In the genomic region with DNA sequence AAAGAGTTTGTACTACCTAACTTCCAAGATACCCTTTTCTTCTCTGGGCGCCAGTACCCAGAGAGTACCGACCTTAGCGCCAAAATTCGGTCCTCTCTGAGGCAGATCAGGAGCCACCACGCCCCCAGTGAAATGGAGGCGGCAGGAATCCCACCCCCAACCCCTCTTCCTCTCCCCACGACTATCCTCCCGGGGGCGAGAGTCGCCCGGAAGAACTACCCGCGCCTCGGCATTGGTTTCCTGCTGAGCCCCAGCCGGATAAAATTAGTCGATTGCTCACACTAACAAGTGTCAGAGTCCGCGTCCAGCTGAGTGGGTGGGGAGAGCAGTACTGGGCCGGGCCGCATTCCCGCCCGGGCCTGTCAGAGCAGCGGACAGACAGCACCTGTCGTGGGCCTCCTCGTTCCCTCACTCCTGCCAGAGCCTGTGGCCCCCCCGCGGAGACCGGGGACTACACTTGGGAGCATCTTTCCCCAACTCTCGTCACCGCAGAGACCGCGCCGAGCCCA, we compare ENCODE assay signal across 8 cellular contexts.
DNase-seq lines count a peak whose midpoint lies in the region; ATAC-seq and TF ChIP-seq lines count a peak whose summit lies in the region.

No MANE protein-coding gene starts in this region.

- no peak for TF ChIP-seq POLR2A in testis (IDR thresholded peaks at IDR 0.05)

- peak overlapping the region; percentile 52 to 87 (median 67) for H3K27ac Mint-ChIP-seq in CD4-positive, CD25-positive, alpha-beta regulatory T cell
- H3K27ac Mint-ChIP-seq in activated T-cell treated with anti-CD3 and anti-CD28 coated beads, Interleukin-2, amount 50 U/mL, for 24 hours = peak overlapping the region; percentile 89

- peak overlapping the region; percentile 41 for H3K4me3 ChIP-seq in CD4-positive, CD25-positive, alpha-beta regulatory T cell (ENCODE audit: low read depth, low read length)
- peak overlapping the region; percentile 43 to 52 for H3K4me3 ChIP-seq in esophagus (ENCODE audit: low read depth in 1 of 2, low read length in 2 of 2)
- peak overlapping the region; percentile 39 to 60 for H3K4me3 ChIP-seq in muscle layer of colon (ENCODE audit: low read depth in 1 of 2, low read length in 2 of 2)
- peak overlapping the region; percentile 32 to 56 for H3K4me3 ChIP-seq in testis

- peaks cover 7% of the 10 kb centered on the region for H3K27me3 Mint-ChIP-seq in CD4-positive, CD25-positive, alpha-beta regulatory T cell
- H3K27me3 Mint-ChIP-seq in activated T-cell treated with anti-CD3 and anti-CD28 coated beads, Interleukin-2, amount 50 U/mL, for 24 hours = peaks cover 43% of the 10 kb centered on the region

- peaks cover 10% of the 10 kb centered on the region for H3K4me1 ChIP-seq in CD4-positive, CD25-positive, alpha-beta regulatory T cell (ENCODE audit: control insufficient read depth, insufficient read depth, low read length, poor library complexity, severe bottlenecking)
- peaks cover 0 to 2% of the 10 kb centered on the region in 2 donors for H3K4me1 ChIP-seq in esophagus (ENCODE audit: control insufficient read depth in 2 of 2, insufficient read depth in 2 of 2, low read length in 1 of 2)
- H3K4me1 ChIP-seq in muscle layer of colon (ENCODE audit: insufficient read depth, low read length) = peaks cover 4% of the 10 kb centered on the region
- no peaks in the 10 kb centered on the region for H3K4me1 ChIP-seq in testis

- peak overlapping the region; percentile 41 for H3K27ac ChIP-seq in CD4-positive, CD25-positive, alpha-beta regulatory T cell (ENCODE audit: insufficient read depth, low read length, poor library complexity, severe bottlenecking)
- peak overlapping the region; percentile 36 to 85 for H3K27ac ChIP-seq in esophagus (ENCODE audit: low read depth in 2 of 2, low read length in 1 of 2)
- peak overlapping the region; percentile 87 for H3K27ac ChIP-seq in muscle layer of colon (ENCODE audit: low read depth, low read length)
- peak overlapping the region; percentile 70 to 84 for H3K27ac ChIP-seq in testis

- peaks cover 0 to 22% (median 2%) of the 10 kb centered on the region in 4 donors for H3K4me1 Mint-ChIP-seq in CD4-positive, CD25-positive, alpha-beta regulatory T cell
- H3K4me1 Mint-ChIP-seq in activated T-cell treated with anti-CD3 and anti-CD28 coated beads, Interleukin-2, amount 50 U/mL, for 24 hours (ENCODE audit: low read depth) = peaks cover 35% of the 10 kb centered on the region

- H3K27me3 ChIP-seq in CD4-positive, CD25-positive, alpha-beta regulatory T cell (ENCODE audit: control insufficient read depth, insufficient read depth, low read length) = no peaks in the 10 kb centered on the region
- peaks cover 0 to 5% of the 10 kb centered on the region in 2 donors for H3K27me3 ChIP-seq in esophagus (ENCODE audit: control insufficient read depth in 1 of 2, insufficient read depth in 2 of 2, low read length in 2 of 2)
- peaks cover 4 to 17% of the 10 kb centered on the region in 2 donors for H3K27me3 ChIP-seq in muscle layer of colon (ENCODE audit: control insufficient read depth in 1 of 2, insufficient read depth in 2 of 2, low read length in 2 of 2)
- H3K27me3 ChIP-seq in testis = no peaks in the 10 kb centered on the region

- H3K9me3 ChIP-seq in CD4-positive, CD25-positive, alpha-beta regulatory T cell (ENCODE audit: control insufficient read depth in 2 of 2, low read length in 2 of 2) = no peaks in the 10 kb centered on the region
- H3K9me3 ChIP-seq in esophagus (ENCODE audit: control insufficient read depth in 2 of 2, insufficient read depth in 1 of 2, low read depth in 1 of 2, low read length in 1 of 2) (no peaks in the 10 kb centered on the region), muscle layer of colon (ENCODE audit: low read length) (no peaks in the 10 kb centered on the region), testis (no peaks in the 10 kb centered on the region)

- H3K4me3 Mint-ChIP-seq in CD4-positive, CD25-positive, alpha-beta regulatory T cell = peak overlapping the region; percentile 85 to 94 (median 88)
- peak overlapping the region; percentile 69 for H3K4me3 Mint-ChIP-seq in activated T-cell treated with anti-CD3 and anti-CD28 coated beads, Interleukin-2, amount 50 U/mL, for 24 hours

- H3K9me3 Mint-ChIP-seq in CD4-positive, CD25-positive, alpha-beta regulatory T cell = peaks cover 0 to 1% (median 0%) of the 10 kb centered on the region in 7 donors
- H3K9me3 Mint-ChIP-seq in activated T-cell treated with anti-CD3 and anti-CD28 coated beads, Interleukin-2, amount 50 U/mL, for 24 hours = no peaks in the 10 kb centered on the region

- H3K36me3 ChIP-seq in CD4-positive, CD25-positive, alpha-beta regulatory T cell (ENCODE audit: control insufficient read depth, insufficient read depth, low read length) = no peaks in the 10 kb centered on the region
- H3K36me3 ChIP-seq in esophagus (ENCODE audit: control insufficient read depth in 2 of 2, insufficient read depth in 2 of 2, low read length in 1 of 2) (no peaks in the 10 kb centered on the region), muscle layer of colon (ENCODE audit: insufficient read depth, low read length) (no peaks in the 10 kb centered on the region), testis (ENCODE audit: low read depth, missing control alignments) (no peaks in the 10 kb centered on the region)

- no peaks in the 10 kb centered on the region for H3K36me3 Mint-ChIP-seq in CD4-positive, CD25-positive, alpha-beta regulatory T cell
- H3K36me3 Mint-ChIP-seq in activated T-cell treated with anti-CD3 and anti-CD28 coated beads, Interleukin-2, amount 50 U/mL, for 24 hours (ENCODE audit: low read depth) = no peaks in the 10 kb centered on the region

- H3K9ac ChIP-seq in muscle layer of colon (ENCODE audit: low read length) = no peak overlapping the region

- 1 to 30% methylated on average over 33 of the region's 33 CpGs for WGBS in esophagus, 2 donors
- 0 to 6% methylated on average over 5 to 25 of the region's 33 CpGs for WGBS in testis, 2 donors

- intact Hi-C loops in testis (cut with DNase I; ENCODE audit: low total_unique reads) = loop anchor here (10.0 kb wide), 1 partner anchor 151 kb away; no protein-coding TSS in a partner anchor

- peak; percentile 5 to 38 (median 10) for DNase-seq in CD4-positive, CD25-positive, alpha-beta regulatory T cell
- DNase-seq in NCI-H1105 treated with DMSO at 0.1 percent for 48 hours (lab: John Stamatoyannopoulos, UW) = peak; percentile 57
- peak; percentile 59 for DNase-seq in activated T-cell treated with anti-CD3 and anti-CD28 coated beads, Interleukin-2, amount 50 U/mL, for 24 hours
- peak; percentile 70 for DNase-seq in testis
- no peak for DNase-seq in NOMO-1 treated with dmso at 0.1 percent for 144 hours (lab: John Stamatoyannopoulos, UW; ENCODE audit: unreplicated experiment)

- peak; percentile 45 to 50 for ATAC-seq in CD4-positive, CD25-positive, alpha-beta regulatory T cell (ENCODE audit: low read depth in 2 of 2)
- ATAC-seq in GM19438 (IDR thresholded peaks at IDR 0.05; ENCODE audit: low read depth, unreplicated experiment) = peak; percentile 34

- TF ChIP-seq CTCF in testis (IDR thresholded peaks at IDR 0.05) = no peak
